In the genomic region with DNA sequence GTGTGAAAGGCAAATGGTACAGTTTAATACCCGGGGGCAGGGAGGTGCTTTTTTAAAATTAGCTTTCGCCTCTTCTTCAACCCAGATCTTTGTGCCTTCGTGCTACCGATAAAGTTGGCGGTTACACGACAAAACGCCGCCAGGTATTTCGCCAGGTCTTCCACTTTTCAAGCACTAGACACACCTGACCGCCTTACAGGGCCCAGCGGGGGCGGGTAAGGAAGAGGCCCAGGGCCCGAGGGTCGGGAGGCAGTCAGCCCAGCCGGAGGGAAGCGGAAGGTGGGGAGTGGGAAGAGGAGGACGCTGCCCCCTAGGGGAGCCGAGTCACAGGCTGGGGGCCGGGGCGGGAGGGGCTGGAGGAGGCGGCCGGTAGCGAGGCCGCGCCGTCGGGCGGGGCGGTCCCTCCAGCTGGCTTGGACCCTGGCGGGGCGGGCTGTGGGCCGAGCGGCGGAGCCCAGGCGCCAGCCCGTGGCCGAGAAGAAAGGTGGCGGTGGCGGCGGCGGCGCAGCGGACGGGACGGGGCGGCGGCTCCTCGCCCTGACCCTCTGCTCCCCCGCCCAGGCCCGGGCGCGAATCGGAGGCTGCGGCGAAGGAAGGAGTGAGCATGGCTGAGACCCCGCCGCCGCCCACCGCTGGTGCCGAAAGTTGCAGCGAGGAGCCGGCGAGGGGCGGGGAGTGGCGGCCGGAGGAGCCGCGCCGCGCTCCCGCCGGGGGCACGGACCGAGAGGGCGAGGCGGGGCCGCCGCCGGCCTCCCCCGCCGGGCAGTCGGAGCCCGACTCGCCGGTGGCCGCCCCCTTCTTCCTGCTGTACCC, we compare ENCODE assay signal across 8 cellular contexts. TPM values are rescaled to one million over a fixed set of nuclear protein-coding genes. Genes with fewer than 3 reads are reported as not detected.
DNase-seq lines count a peak whose midpoint lies in the region; ATAC-seq and TF ChIP-seq lines count a peak whose summit lies in the region.

No MANE protein-coding gene starts in this region.

- no peaks in the 10 kb centered on the region for H3K27me3 ChIP-seq in lung (ENCODE audit: control insufficient read depth, insufficient read depth)

- H3K36me3 Mint-ChIP-seq in activated CD8-positive, alpha-beta T cell treated with anti-CD3 and anti-CD28 coated beads for 36 hours (ENCODE audit: low read depth): no peaks in the 10 kb centered on the region

- H3K27ac ChIP-seq in lung (ENCODE audit: low read depth in 1 of 2, low read length in 1 of 2): peak overlapping the region; percentile 98

- H3K9me3 ChIP-seq in lung (ENCODE audit: control insufficient read depth in 2 of 2, insufficient read depth in 1 of 2, low read length in 1 of 2): no peaks in the 10 kb centered on the region

- TF ChIP-seq CTCF in activated CD8-positive, alpha-beta T cell treated with anti-CD3 and anti-CD28 coated beads for 36 hours (IDR thresholded peaks at IDR 0.05): no peak
- no peak for TF ChIP-seq CTCF in lung (IDR thresholded peaks at IDR 0.05; ENCODE audit: control extremely low read depth, extremely low read depth)

- DNase-seq in C1 segment of cervical spinal cord (lab: John Stamatoyannopoulos, UW): peak; percentile 6 to 85 (median 54)
- peak; percentile 63 for DNase-seq in NCI-H69 (lab: John Stamatoyannopoulos, UW)
- DNase-seq in activated CD8-positive, alpha-beta T cell treated with anti-CD3 and anti-CD28 coated beads for 36 hours: peak; percentile 69
- DNase-seq in effector CD4-positive, alpha-beta T cell: peak; percentile 62
- DNase-seq in lung (ENCODE audit: low spot score): peak; percentile 85
- DNase-seq in stimulated activated CD8-positive, alpha-beta memory T cell treated with anti-CD3 and anti-CD28 coated beads, Interleukin-2, amount 100 ng/mL, for 1 hour (ENCODE audit: low read depth in 2 of 2): peak; percentile 31 to 35

- intact Hi-C loops in activated CD8-positive, alpha-beta T cell treated with anti-CD3 and anti-CD28 coated beads for 36 hours (cut with micrococcal nuclease): loop anchor here (2.0 to 5.0 kb wide), 2 partner anchors 16 to 133 kb away; a partner anchor contains a TSS

- H3K4me1 ChIP-seq in lung (ENCODE audit: control insufficient read depth in 2 of 2, insufficient read depth in 2 of 2, low read length in 2 of 2): peaks cover 3 to 5% of the 10 kb centered on the region in 2 donors

- POLR2A ChIA-PET in activated CD8-positive, alpha-beta T cell treated with anti-CD3 and anti-CD28 coated beads for 36 hours (lab: Charles Lee): interaction anchor here (0.7 to 4.9 kb wide), 8 partner anchors 9 to 135 kb away, joined by 3 to 40 read pairs (median 4); a partner anchor contains a TSS

- CTCF ChIA-PET in activated CD8-positive, alpha-beta T cell treated with anti-CD3 and anti-CD28 coated beads for 36 hours (lab: Charles Lee): interaction anchor here (0.6 to 7.7 kb wide), 13 partner anchors 14 to 252 kb away, joined by 3 to 79 read pairs (median 4); a partner anchor contains a TSS

- H3K4me1 Mint-ChIP-seq in activated CD8-positive, alpha-beta T cell treated with anti-CD3 and anti-CD28 coated beads for 36 hours (ENCODE audit: low read depth): peaks cover 22% of the 10 kb centered on the region

- peak overlapping the region; percentile 92 for H3K27ac Mint-ChIP-seq in activated CD8-positive, alpha-beta T cell treated with anti-CD3 and anti-CD28 coated beads for 36 hours

- ATAC-seq in HG03342 (IDR thresholded peaks at IDR 0.05; ENCODE audit: unreplicated experiment) (peak; percentile 65), lung (ENCODE audit: insufficient read depth, low FRiP score) (peak; percentile 82)
- peak; percentile 54 for ATAC-seq in activated CD8-positive, alpha-beta T cell treated with anti-CD3 and anti-CD28 coated beads for 36 hours

- 1% methylated on average over 20 to 86 of the region's 86 CpGs for WGBS in lung, 2 donors

- no peaks in the 10 kb centered on the region for H3K9me3 Mint-ChIP-seq in activated CD8-positive, alpha-beta T cell treated with anti-CD3 and anti-CD28 coated beads for 36 hours

- peak overlapping the region; percentile 85 for H3K4me3 Mint-ChIP-seq in activated CD8-positive, alpha-beta T cell treated with anti-CD3 and anti-CD28 coated beads for 36 hours

- peak; percentile 22 for TF ChIP-seq POLR2A in GM19099 (IDR thresholded peaks at IDR 0.05; ENCODE audit: extremely low read depth, insufficient read length, low read depth)

- peak overlapping the region; percentile 80 for H3K4me3 ChIP-seq in lung

- H3K36me3 ChIP-seq in lung (ENCODE audit: control insufficient read depth in 2 of 2, insufficient read depth in 2 of 2, low read length in 2 of 2): no peaks in the 10 kb centered on the region

- no peaks in the 10 kb centered on the region for H3K27me3 Mint-ChIP-seq in activated CD8-positive, alpha-beta T cell treated with anti-CD3 and anti-CD28 coated beads for 36 hours

RNA-seq across cellular contexts. Expression of a gene that starts 16.2 kb away (rescaled TPM):
- total RNA-seq in activated CD8-positive, alpha-beta T cell treated with anti-CD3 and anti-CD28 coated beads for 36 hours: 10 to 100 TPM; 31.0 to 33.5 TPM
- 10 to 100 TPM; 20.1 to 25.8 TPM for total RNA-seq in lung
- polyA plus RNA-seq in lung: 10 to 100 TPM; 30.5 to 32.0 TPM

RNA-seq across cellular contexts. Expression of a gene that starts 17.2 kb away (rescaled TPM):
- total RNA-seq in activated CD8-positive, alpha-beta T cell treated with anti-CD3 and anti-CD28 coated beads for 36 hours: 10 to 100 TPM; 13.6 to 17.5 TPM
- total RNA-seq in lung: 100 to 1,000 TPM in 1 of 2 donors, 10 to 100 TPM in 1; 61.5 to 122 TPM
- polyA plus RNA-seq in lung: 10 to 100 TPM; 17.2 to 25.0 TPM

RNA-seq across cellular contexts. Expression of a gene that starts 38.2 kb away (rescaled TPM):
- not detected for total RNA-seq in activated CD8-positive, alpha-beta T cell treated with anti-CD3 and anti-CD28 coated beads for 36 hours
- total RNA-seq in lung: 100 to 1,000 TPM; 131 to 276 TPM
- 10 to 100 TPM; 18.3 to 91.8 TPM for polyA plus RNA-seq in lung

Comparison
In these comparisons a context has a peak if more than half of its experiments do, and no peak if none do; other contexts are left out.
1. Peak in every context shown above with its lines: DNase-seq, ATAC-seq, H3K4me3 ChIP-seq and H3K27ac ChIP-seq.
2. DNase-seq: peak in every context shown above with its lines; median percentile 85 in lung; 69 in activated CD8-positive, alpha-beta T cell treated with anti-CD3 and anti-CD28 coated beads for 36 hours; 63 in NCI-H69; 62 in effector CD4-positive, alpha-beta T cell; 54 in C1 segment of cervical spinal cord; 33 in stimulated activated CD8-positive, alpha-beta memory T cell treated with anti-CD3 and anti-CD28 coated beads, Interleukin-2, amount 100 ng/mL, for 1 hour.
3. RNA of a gene that starts 38.2 kb away (total RNA-seq): 131 to 276 TPM in lung; not detected in activated CD8-positive, alpha-beta T cell treated with anti-CD3 and anti-CD28 coated beads for 36 hours; every median in the first group is over 10 times any median in the second.